11 cellular contexts compared by ENCODE assay signal in the genomic region with DNA sequence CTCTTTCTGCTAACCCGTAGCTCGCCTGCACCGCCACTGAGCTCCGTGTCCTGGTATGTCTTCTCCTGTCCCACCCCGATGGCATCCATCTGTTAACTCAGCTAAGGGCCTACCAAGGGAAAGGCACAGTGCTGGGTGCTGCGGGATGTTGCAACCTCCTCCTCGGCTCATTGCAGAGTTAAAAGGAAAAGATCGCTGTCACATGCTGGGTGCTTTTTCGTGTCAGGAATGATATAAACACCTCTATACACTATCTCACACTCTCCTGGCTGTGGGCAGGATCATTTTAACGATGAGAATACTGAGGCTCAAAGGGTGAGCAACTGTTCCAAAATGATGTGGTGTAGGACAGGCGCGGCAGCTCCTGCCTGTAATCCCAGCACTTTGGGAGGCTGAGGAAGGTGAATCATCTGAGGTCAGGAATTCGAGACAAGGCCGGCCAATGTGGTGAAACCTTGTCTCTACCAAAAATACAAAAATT. TPM values are rescaled to one million over a fixed set of nuclear protein-coding genes. Genes with fewer than 3 reads are reported as not detected.
A peak's percentile ranks its signal among the peaks of the same experiment; 100 is the strongest.
DNase-seq lines count a peak whose midpoint lies in the region; ATAC-seq, FAIRE-seq and TF ChIP-seq lines count a peak whose summit lies in the region.
"Had no signal": no experiment of that assay in that cellular context is flagged by ENCODE, and none has a peak within 500 bp of the region (broad histone marks: within the 10 kb centered on the region; RNA-seq: fewer than 3 reads in every experiment).

No MANE protein-coding gene starts in this region.

- peak; percentile 75 for FAIRE-seq in bronchial epithelial cell (lab: Jason Lieb, UNC)
- FAIRE-seq: H54 had no signal

- H3K36me3 ChIP-seq in bronchial epithelial cell (ENCODE audit: control insufficient read depth, insufficient read depth, low read length) (peaks cover 15% of the 10 kb centered on the region), muscle layer of colon (ENCODE audit: insufficient read depth, low read length) (peaks cover 36% of the 10 kb centered on the region), transverse colon (peaks cover 0 to 21% (median 6%) of the 10 kb centered on the region in 4 donors)

- no peak for TF ChIP-seq EP300 in transverse colon (IDR thresholded peaks at IDR 0.05; ENCODE audit: low read depth)

- DNase-seq in NCI-H226 (peak; percentile 29), bronchial epithelial cell (ENCODE audit: low read depth) (peak; percentile 71), transverse colon (no peak), DMS79 (lab: John Stamatoyannopoulos, UW) (no peak)
- DNase-seq: Calu3, NCI-H2081 treated with DMSO at 0.1 percent for 48 hours had no signal

- TF ChIP-seq POLR2A in transverse colon (IDR thresholded peaks at IDR 0.05): no peak

- H3K27ac ChIP-seq in muscle layer of colon (ENCODE audit: low read depth, low read length) (peak overlapping the region; percentile 91), transverse colon (peak overlapping the region; percentile 98)

- H3K27me3 ChIP-seq in bronchial epithelial cell (ENCODE audit: control insufficient read depth, insufficient read depth, low read length) (no peaks in the 10 kb centered on the region), muscle layer of colon (ENCODE audit: control insufficient read depth in 1 of 2, insufficient read depth in 2 of 2, low read length in 2 of 2) (no peaks in the 10 kb centered on the region), transverse colon (no peaks in the 10 kb centered on the region)

- no peak for ATAC-seq in HG03354 (IDR thresholded peaks at IDR 0.05; ENCODE audit: poor library complexity, severe bottlenecking, unreplicated experiment)
- ATAC-seq in GM21360 (IDR thresholded peaks at IDR 0.05; ENCODE audit: unreplicated experiment): no peak
- ATAC-seq in GM18498 (IDR thresholded peaks at IDR 0.05; ENCODE audit: unreplicated experiment): no peak

- H3K4me3 ChIP-seq in bronchial epithelial cell (ENCODE audit: low read depth, low read length): no peak overlapping the region
- H3K4me3 ChIP-seq in muscle layer of colon (ENCODE audit: low read depth in 1 of 2, low read length in 2 of 2): peak overlapping the region in 1 of 2 donors; percentile 74
- peak overlapping the region in 2 of 4 donors; percentile 2 to 21 for H3K4me3 ChIP-seq in transverse colon

- in situ Hi-C loops in transverse colon (cut with MboI; ENCODE audit: low pct_ligation_motif_present in 1 of 4, low pct_unique_long_range_greater_than_20kb in 1 of 4, low sequenced_read_pairs in 3 of 4): loop anchor here in 2 of 4 donors (10.0 kb wide), 1 partner anchor 167 kb away; no protein-coding TSS in a partner anchor

- TF ChIP-seq CTCF in bronchial epithelial cell (IDR thresholded peaks at IDR 0.05; ENCODE audit: insufficient read depth, low read length, severe bottlenecking) (no peak), transverse colon (IDR thresholded peaks at IDR 0.05) (no peak)

- H3K4me1 ChIP-seq in muscle layer of colon (ENCODE audit: insufficient read depth, low read length): peaks cover 54% of the 10 kb centered on the region
- H3K4me1 ChIP-seq in transverse colon: peaks cover 13 to 41% (median 21%) of the 10 kb centered on the region in 4 donors

- intact Hi-C loops in transverse colon (cut with DNase I; ENCODE audit: low total_unique reads): loop anchor here (2.0 to 5.0 kb wide), 2 partner anchors 85 to 169 kb away; partner anchors contain the start of gene MYH9

- 73 to 79% methylated on average over 3 to 14 of the region's 14 CpGs for WGBS in transverse colon (ENCODE audit: low coverage in 1 of 2), 2 donors

- H3K9me3 ChIP-seq in muscle layer of colon (ENCODE audit: low read length) (no peaks in the 10 kb centered on the region), transverse colon (no peaks in the 10 kb centered on the region)

- peak overlapping the region; percentile 94 for H3K9ac ChIP-seq in muscle layer of colon (ENCODE audit: low read length)

RNA-seq across cellular contexts. Expression of gene TXN2, which starts 10.1 kb away (rescaled TPM):
- total RNA-seq in bronchial epithelial cell: 17.9 and 18.1 TPM in 2 replicates
- total RNA-seq in transverse colon: 100 to 1,000 TPM in 1 of 4 donors, 10 to 100 TPM in 3; 68.5 to 317 (median 93.3) TPM

RNA-seq across cellular contexts. Expression of gene FOXRED2, which starts 35.5 kb away (rescaled TPM):
- total RNA-seq in bronchial epithelial cell (1.6 and 2.0 TPM in 2 replicates), transverse colon (1 to 10 TPM in 2 of 4 donors, under 1 TPM in 2; 0.37 to 3.0 (median 1.5) TPM)

RNA-seq across cellular contexts. Expression of gene EIF3D, which starts 57.6 kb away (rescaled TPM):
- 442 and 1,330 TPM in 2 replicates for total RNA-seq in bronchial epithelial cell
- total RNA-seq in transverse colon: 100 to 1,000 TPM in 3 of 4 donors, 10 to 100 TPM in 1; 69.6 to 217 (median 146) TPM

Comparison
In these comparisons a context has a peak if more than half of its experiments do, and no peak if none do; other contexts are left out.
1. DNase-seq: peak in NCI-H226 (single experiment) and bronchial epithelial cell (single experiment); none in transverse colon (single experiment) and DMS79 (single experiment).